Comparison of ENCODE assay signal across 7 cellular contexts in genomic region chr12:53352331-53353258, GRCh38. TPM values are rescaled to one million over a fixed set of nuclear protein-coding genes. Genes with fewer than 3 reads are reported as not detected.
A peak's percentile ranks its signal among the peaks of the same experiment; 100 is the strongest.
DNase-seq lines count a peak whose midpoint lies in the region; ATAC-seq and TF ChIP-seq lines count a peak whose summit lies in the region.

No MANE protein-coding gene starts in this region.

- peaks cover 8% of the 10 kb centered on the region for H3K4me1 Mint-ChIP-seq in central memory CD8-positive, alpha-beta T cell

- H3K27me3 Mint-ChIP-seq in central memory CD8-positive, alpha-beta T cell, result no peaks in the 10 kb centered on the region

- peak; percentile 74 for TF ChIP-seq CTCF in GM13976 (IDR thresholded peaks at IDR 0.05; ENCODE audit: borderline replicate concordance, control extremely low read depth, extremely low read depth, insufficient read depth, missing control alignments)

- H3K4me3 Mint-ChIP-seq in central memory CD8-positive, alpha-beta T cell, result no peak overlapping the region

- H3K36me3 Mint-ChIP-seq in central memory CD8-positive, alpha-beta T cell (ENCODE audit: insufficient read depth), result no peaks in the 10 kb centered on the region

- no peaks in the 10 kb centered on the region for H3K9me3 Mint-ChIP-seq in central memory CD8-positive, alpha-beta T cell

- in situ Hi-C loops in GM13976 (cut with MboI; ENCODE audit: low sequenced_read_pairs, unreplicated experiment), result loop anchor here (5.0 kb wide), 1 partner anchor 65 kb away; no protein-coding TSS in a partner anchor

- peak; percentile 76 for ATAC-seq in HG03175 (IDR thresholded peaks at IDR 0.05; ENCODE audit: unreplicated experiment)
- ATAC-seq in activated CD4-positive, CD25-positive, alpha-beta regulatory T cell treated with anti-CD3 and anti-CD28 coated beads, Interleukin-2, amount 50 U/mL, for 24 hours, result peak; percentile 99
- ATAC-seq in central memory CD8-positive, alpha-beta T cell (replicated peaks; ENCODE audit: extremely low read depth, poor library complexity, severe bottlenecking), result peak; percentile 95

- no peak overlapping the region for H3K27ac Mint-ChIP-seq in central memory CD8-positive, alpha-beta T cell (ENCODE audit: low read depth)

- peak; percentile 84 for DNase-seq in GM13976 (ENCODE audit: low spot score)
- peak; percentile 89 for DNase-seq in NCI-H460 (ENCODE audit: extremely low read depth, low read depth)
- DNase-seq in central memory CD8-positive, alpha-beta T cell (ENCODE audit: low spot score in 2 of 2), result peak; percentile 72 to 79
- DNase-seq in kidney tubule cell (ENCODE audit: low spot score), result peak; percentile 87
- peak; percentile 74 for DNase-seq in stimulated activated CD4-positive, alpha-beta T cell treated with anti-CD3 and anti-CD28 coated beads, Interleukin-4, amount 100 ng/mL, for 1 hour

RNA-seq across cellular contexts. Expression of gene SP7, which starts 16.4 kb away (rescaled TPM):
- not detected in 2 replicates for total RNA-seq in NCI-H460 (2014; rRNA removed; shearing (Covaris generic))
- not detected in 2 replicates for polyA plus RNA-seq in NCI-H460 (2014; cell fraction: nucleus; rRNA removed)

RNA-seq across cellular contexts. Expression of gene SP1, which starts 27.4 kb away (rescaled TPM):
- total RNA-seq in NCI-H460 (2014; rRNA removed; shearing (Covaris generic)), result 49.4 and 51.7 TPM in 2 replicates
- 30.4 and 46.5 TPM in 2 replicates for polyA plus RNA-seq in NCI-H460 (2014; cell fraction: nucleus; rRNA removed)

RNA-seq across cellular contexts. Expression of gene AAAS, which starts 31.2 kb away (rescaled TPM):
- 92.3 and 98.9 TPM in 2 replicates for total RNA-seq in NCI-H460 (2014; rRNA removed; shearing (Covaris generic))
- polyA plus RNA-seq in NCI-H460 (2014; cell fraction: nucleus; rRNA removed), result 197 and 198 TPM in 2 replicates

RNA-seq across cellular contexts. Expression of gene MYG1, which starts 53.1 kb away (rescaled TPM):
- 112 and 124 TPM in 2 replicates for total RNA-seq in NCI-H460 (2014; rRNA removed; shearing (Covaris generic))
- polyA plus RNA-seq in NCI-H460 (2014; cell fraction: nucleus; rRNA removed), result 60.8 and 68.9 TPM in 2 replicates

RNA-seq across cellular contexts. Expression of gene PFDN5, which starts 57.3 kb away (rescaled TPM):
- total RNA-seq in NCI-H460 (2014; rRNA removed; shearing (Covaris generic)), result 346 and 357 TPM in 2 replicates
- polyA plus RNA-seq in NCI-H460 (2014; cell fraction: nucleus; rRNA removed), result 442 and 507 TPM in 2 replicates

Comparison
In these comparisons a context has a peak if more than half of its experiments do, and no peak if none do; other contexts are left out.
1. Peak in every context shown above with its lines: DNase-seq and ATAC-seq.